In genomic region chr6:99119109-99120031, GRCh38 we compare ENCODE assay signal across 1 cellular context.
TF ChIP-seq lines count a peak whose summit lies in the region.

No MANE protein-coding gene starts in this region.

TF ChIP-seq in HCT116, 20 proteins besides CTCF, POLR2A, EP300 and RAD21 (continued from another document):
- TF ChIP-seq REST (IDR thresholded peaks at IDR 0.05; ENCODE audit: low read depth) (no peak), ZNF274 (IDR thresholded peaks at IDR 0.05; ENCODE audit: low read depth, low read length) (no peak), TCF7L2 (IDR thresholded peaks at IDR 0.05; ENCODE audit: borderline replicate concordance, extremely low read depth, insufficient read depth, insufficient read length) (no peak), SRF (IDR thresholded peaks at IDR 0.05; ENCODE audit: low read depth) (no peak), ZBTB33 (IDR thresholded peaks at IDR 0.05; ENCODE audit: extremely low read depth, insufficient replicate concordance, low read length) (no peak), JUND (IDR thresholded peaks at IDR 0.05) (no peak), SP1 (IDR thresholded peaks at IDR 0.05; ENCODE audit: low read depth) (no peak), EGR1 (IDR thresholded peaks at IDR 0.05; ENCODE audit: low read depth) (no peak), ATF3 (IDR thresholded peaks at IDR 0.05) (no peak), YY1 (IDR thresholded peaks at IDR 0.05; ENCODE audit: extremely low read depth, insufficient replicate concordance, low read depth, low read length) (no peak), CBX3 (IDR thresholded peaks at IDR 0.05; ENCODE audit: low read depth) (no peak), EZH2 (IDR thresholded peaks at IDR 0.05) (no peak), SIN3A (IDR thresholded peaks at IDR 0.05; ENCODE audit: low read depth) (no peak), ZFX (IDR thresholded peaks at IDR 0.05) (no peak), CEBPB (IDR thresholded peaks at IDR 0.05; ENCODE audit: low read depth) (no peak)
TF ChIP-seq in HCT116: peak in this region for 0.
